In the genomic region with DNA sequence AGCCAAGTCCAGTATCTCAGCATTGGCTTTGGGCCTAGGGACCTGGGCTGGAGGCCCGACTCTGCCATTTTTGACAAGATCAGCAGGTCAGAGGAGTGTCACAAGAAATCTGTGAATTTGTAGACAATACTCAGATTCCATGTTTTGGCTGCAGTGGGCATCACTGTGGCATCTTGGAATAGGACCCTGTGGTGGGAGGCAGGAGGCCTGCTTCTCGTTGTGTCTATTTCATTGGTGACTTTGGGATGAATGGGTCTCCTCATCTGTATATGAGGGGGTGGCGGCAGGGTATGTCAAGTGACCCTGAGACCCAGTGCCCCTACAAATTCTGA, we compare ENCODE assay signal across 1 cellular context.
TF ChIP-seq lines count a peak whose summit lies in the region.

No MANE protein-coding gene starts in this region.

TF ChIP-seq in GM23338, 12 proteins besides CTCF, POLR2A, EP300 and RAD21:
- TF ChIP-seq POLR2AphosphoS5 (IDR thresholded peaks at IDR 0.05; ENCODE audit: low read depth) (no peak), CREB1 (CRISPR knock-in tag; IDR thresholded peaks at IDR 0.05; ENCODE audit: low read depth) (no peak), EZH2phosphoT487 (IDR thresholded peaks at IDR 0.05; ENCODE audit: unreplicated experiment) (no peak)
